Comparison of ENCODE assay signal across 12 cellular contexts in genomic region chr5:144333336-144333920, GRCh38.
A peak's percentile ranks its signal among the peaks of the same experiment; 100 is the strongest.
DNase-seq lines count a peak whose midpoint lies in the region; ATAC-seq, FAIRE-seq and TF ChIP-seq lines count a peak whose summit lies in the region.
"Had no signal": no experiment of that assay in that cellular context is flagged by ENCODE, and none has a peak within 500 bp of the region (broad histone marks: within the 10 kb centered on the region; RNA-seq: fewer than 3 reads in every experiment).

No MANE protein-coding gene starts in this region.

- no peak overlapping the region for H3K4me2 ChIP-seq in GM12878 (ENCODE audit: control insufficient read depth, insufficient read depth)

- TF ChIP-seq EP300 in GM12878 (IDR thresholded peaks at IDR 0.05; ENCODE audit: borderline replicate concordance in 1 of 2, control insufficient read depth in 1 of 2, low read depth in 2 of 2, low read length in 2 of 2) = no peak

- no peaks in the 10 kb centered on the region for H3K9me3 Mint-ChIP-seq in activated T-cell treated with anti-CD3 and anti-CD28 coated beads, Interleukin-2, amount 50 U/mL, for 4 hours
- no peaks in the 10 kb centered on the region for H3K9me3 Mint-ChIP-seq in endodermal cell
- H3K9me3 Mint-ChIP-seq: naive B cell had no signal

- FAIRE-seq in GM12878 (lab: Jason Lieb, UNC) = no peak

- H3K4me3 Mint-ChIP-seq in activated T-cell treated with anti-CD3 and anti-CD28 coated beads, Interleukin-2, amount 50 U/mL, for 4 hours = no peak overlapping the region
- no peak overlapping the region for H3K4me3 Mint-ChIP-seq in endodermal cell
- H3K4me3 Mint-ChIP-seq: B cell had no signal

- TF ChIP-seq POLR2A in GM12878 (IDR thresholded peaks at IDR 0.05; ENCODE audit: low read depth, low read length) (no peak), adrenal gland (IDR thresholded peaks at IDR 0.05) (no peak)

- SMC1A ChIA-PET in GM12878 (lab: Charles Lee; ENCODE audit: uncharacterized antibody, unreplicated experiment) = interaction anchor here (0.7 to 0.9 kb wide), 3 partner anchors 10 to 58 kb away, joined by 3 read pairs; no protein-coding TSS in a partner anchor

- CTCF ChIA-PET in GM12878 (lab: Yijun Ruan, JAX) = interaction anchor here (0.9 kb wide), 1 partner anchor 1677 kb away, joined by 3 read pairs; no protein-coding TSS in a partner anchor

- 67% methylated on average over 1 of the region's 1 CpG for WGBS in GM12878 (ENCODE audit: insufficient coverage, insufficient replicate concordance, low lambda C conversion rate, missing lambda C conversion rate)
- WGBS in endodermal cell (ENCODE audit: insufficient coverage in 1 of 2, insufficient read length in 1 of 2), 2 experiments = 91% methylated on average over 1 of the region's 1 CpG; no CpG with 5 or more reads in 1 of the 2 experiments
- WGBS in adrenal gland, 4 donors = 86 to 100% (median 96%) methylated on average over 1 of the region's 1 CpG

- H3K4me1 Mint-ChIP-seq in activated T-cell treated with anti-CD3 and anti-CD28 coated beads, Interleukin-2, amount 50 U/mL, for 4 hours (ENCODE audit: low read depth) = no peaks in the 10 kb centered on the region
- no peaks in the 10 kb centered on the region for H3K4me1 Mint-ChIP-seq in endodermal cell
- H3K4me1 Mint-ChIP-seq: B cell, naive B cell had no signal

- ATAC-seq in GM21515 (IDR thresholded peaks at IDR 0.05; ENCODE audit: unreplicated experiment) = peak; percentile 67
- ATAC-seq in HG03432 (IDR thresholded peaks at IDR 0.05; ENCODE audit: unreplicated experiment) = peak; percentile 76
- peak; percentile 64 for ATAC-seq in GM12878
- no peak for ATAC-seq in activated T-cell treated with anti-CD3 and anti-CD28 coated beads, Interleukin-2, amount 50 U/mL, for 4 hours

- peak; percentile 5 for DNase-seq in GM06990 (ENCODE audit: extremely low read depth, insufficient read length)
- peak; percentile 11 for DNase-seq in GM12878 (ENCODE audit: low read depth, low spot score)
- no peak for DNase-seq in activated T-cell treated with anti-CD3 and anti-CD28 coated beads, Interleukin-2, amount 50 U/mL, for 4 hours
- DNase-seq in posterior cingulate gyrus = no peak
- no peak for DNase-seq in endodermal cell
- no peak for DNase-seq in adrenal gland
- DNase-seq: naive B cell, stomach had no signal

- in situ Hi-C loops in GM12878 (cut with MboI) = no loop called here

- POLR2A ChIA-PET in GM12878 (lab: Charles Lee) = no interaction called here

- no TSS peak for BruUV-seq in GM12878 (replicated peaks; lab: Mats Ljungman, UMichigan)

- no peak overlapping the region; the same call in 1 of the 2 replicates for H3K27ac ChIP-seq in GM12878 (ENCODE audit: control insufficient read depth, insufficient read depth)
- H3K27ac ChIP-seq in endodermal cell (ENCODE audit: low read depth, low read length) = no peak overlapping the region
- no peak overlapping the region for H3K27ac ChIP-seq in adrenal gland
- H3K27ac ChIP-seq: stomach, VCaP had no signal

- H4K20me1 ChIP-seq in GM12878 (ENCODE audit: control insufficient read depth, insufficient read depth) = no peaks in the 10 kb centered on the region

- no peak overlapping the region for H3K27ac Mint-ChIP-seq in endodermal cell
- H3K27ac Mint-ChIP-seq: B cell had no signal

- RAD21 ChIA-PET in GM12878 (lab: Charles Lee; ENCODE audit: unreplicated experiment) = no interaction called here

- no peaks in the 10 kb centered on the region for H3K79me2 ChIP-seq in GM12878 (ENCODE audit: control insufficient read depth, insufficient read depth, low read length)

- no peaks in the 10 kb centered on the region for H3K27me3 ChIP-seq in GM06990 (replicated peaks; ENCODE audit: control insufficient read depth, insufficient read depth, low read length)
- H3K27me3 ChIP-seq in GM12878 (replicated peaks in 1 of 2; ENCODE audit: control insufficient read depth in 2 of 2, insufficient read depth in 2 of 2, low read length in 1 of 2) = no peaks in the 10 kb centered on the region
- H3K27me3 ChIP-seq in endodermal cell (ENCODE audit: control insufficient read depth, insufficient read depth, low read length, poor library complexity, severe bottlenecking) = no peaks in the 10 kb centered on the region
- H3K27me3 ChIP-seq in adrenal gland = no peaks in the 10 kb centered on the region
- H3K27me3 ChIP-seq: stomach had no signal

- TF ChIP-seq CTCF in GM06990 (IDR thresholded peaks at IDR 0.05; ENCODE audit: insufficient read depth, low read length, poor library complexity, severe bottlenecking) (no peak), GM12878 (IDR thresholded peaks at IDR 0.05 in 2 of 3, conservative IDR thresholded peaks at IDR 0.05 in 1 of 3; ENCODE audit: control insufficient read depth in 2 of 3, extremely low read depth in 1 of 3, insufficient read depth in 1 of 3, low read depth in 3 of 3, low read length in 3 of 3) (no peak), endodermal cell (conservative IDR thresholded peaks at IDR 0.05) (no peak), adrenal gland (IDR thresholded peaks at IDR 0.05) (no peak)

- H2AFZ ChIP-seq in GM12878 (ENCODE audit: control insufficient read depth, low read depth, low read length) = no peak overlapping the region; the same call in 1 of the 2 replicates

- no peak overlapping the region for H3K4me3 ChIP-seq in GM06990 (replicated peaks; ENCODE audit: low read depth, low read length)
- no peak overlapping the region for H3K4me3 ChIP-seq in GM12878
- no peak overlapping the region for H3K4me3 ChIP-seq in endodermal cell (ENCODE audit: low read length)
- H3K4me3 ChIP-seq in adrenal gland = no peak overlapping the region
- H3K4me3 ChIP-seq: stomach had no signal

- intact Hi-C loops in GM12878 (cut with micrococcal nuclease; ENCODE audit: unreplicated experiment) (no loop called here), posterior cingulate gyrus (cut with DNase I) (no loop called here), adrenal gland (cut with DNase I) (no loop called here)

- H3K27me3 Mint-ChIP-seq in activated T-cell treated with anti-CD3 and anti-CD28 coated beads, Interleukin-2, amount 50 U/mL, for 4 hours (ENCODE audit: low read depth) = peaks cover 4% of the 10 kb centered on the region
- no peaks in the 10 kb centered on the region for H3K27me3 Mint-ChIP-seq in endodermal cell (ENCODE audit: insufficient read depth)
- H3K27me3 Mint-ChIP-seq: B cell had no signal

- H3K9me3 ChIP-seq in GM12878 (replicated peaks; ENCODE audit: control insufficient read depth, insufficient read depth, low read length) (no peaks in the 10 kb centered on the region; the same call in 2 of the 3 replicates), endodermal cell (ENCODE audit: control insufficient read depth, low read length) (no peaks in the 10 kb centered on the region), adrenal gland (replicated peaks in 1 of 3) (no peaks in the 10 kb centered on the region)
- H3K9me3 ChIP-seq: stomach had no signal

- H3K36me3 ChIP-seq in GM06990 (ENCODE audit: control insufficient read depth, insufficient read depth, low read length) = no peaks in the 10 kb centered on the region
- no peaks in the 10 kb centered on the region for H3K36me3 ChIP-seq in GM12878 (ENCODE audit: control insufficient read depth in 2 of 2, insufficient read depth in 2 of 2, low read length in 1 of 2)
- H3K36me3 ChIP-seq in endodermal cell (ENCODE audit: control insufficient read depth, insufficient read depth, low read length) = no peaks in the 10 kb centered on the region
- no peaks in the 10 kb centered on the region for H3K36me3 ChIP-seq in adrenal gland (replicated peaks in 1 of 2)
- H3K36me3 ChIP-seq: stomach had no signal

- H3K36me3 Mint-ChIP-seq in activated T-cell treated with anti-CD3 and anti-CD28 coated beads, Interleukin-2, amount 50 U/mL, for 4 hours (ENCODE audit: insufficient read depth) = no peaks in the 10 kb centered on the region
- H3K36me3 Mint-ChIP-seq in endodermal cell (ENCODE audit: low read depth) = no peaks in the 10 kb centered on the region
- H3K36me3 Mint-ChIP-seq: naive B cell had no signal

- no peak for TF ChIP-seq RAD21 in GM12878 (IDR thresholded peaks at IDR 0.05; ENCODE audit: insufficient read depth, low read depth, low read length)

- peaks cover 4% of the 10 kb centered on the region for H3K4me1 ChIP-seq in GM12878 (ENCODE audit: control insufficient read depth, insufficient read depth, low read length)
- H3K4me1 ChIP-seq in endodermal cell (ENCODE audit: control insufficient read depth, insufficient read depth, low read length) = no peaks in the 10 kb centered on the region
- H3K4me1 ChIP-seq in adrenal gland (replicated peaks in 1 of 2) = no peaks in the 10 kb centered on the region
- H3K4me1 ChIP-seq: stomach had no signal

- H3K9ac ChIP-seq in GM12878 (ENCODE audit: control insufficient read depth, insufficient read depth, low read length) (no peak overlapping the region), endodermal cell (ENCODE audit: extremely low read depth, low read length, poor library complexity, severe bottlenecking) (no peak overlapping the region)

TF ChIP-seq in GM12878, 131 proteins besides CTCF, POLR2A, EP300 and RAD21 (continues in another document):
- TF ChIP-seq JUNB (IDR thresholded peaks at IDR 0.05) = peak; percentile 56; the same call in 1 of the 2 replicates
- TF ChIP-seq POLR2AphosphoS5 (IDR thresholded peaks at IDR 0.05; ENCODE audit: low read length) = no peak
- TF ChIP-seq ZBED1 (IDR thresholded peaks at IDR 0.05; ENCODE audit: borderline replicate concordance) = peak; percentile 57; the same call in 1 of the 2 replicates
- TF ChIP-seq ZNF622 (IDR thresholded peaks at IDR 0.05) = no peak
- peak; percentile 46; the same call in 1 of the 2 replicates for TF ChIP-seq FOXM1 (IDR thresholded peaks at IDR 0.05; ENCODE audit: low read depth, low read length)
- peak; percentile 67; the same call in 1 of the 2 replicates for TF ChIP-seq TCF3 (IDR thresholded peaks at IDR 0.05; ENCODE audit: borderline replicate concordance, insufficient read depth, low read depth, low read length)

Comparison
In these comparisons a context has a peak if more than half of its experiments do, and no peak if none do; other contexts are left out.
1. DNase-seq: peak in GM06990 (single experiment) and GM12878 (single experiment); none in activated T-cell treated with anti-CD3 and anti-CD28 coated beads, Interleukin-2, amount 50 U/mL, for 4 hours (single experiment), posterior cingulate gyrus (0 of 10), endodermal cell (single experiment) and adrenal gland (0 of 7).
2. ATAC-seq: peak in GM21515 (single experiment), HG03432 (single experiment) and GM12878 (single experiment); none in activated T-cell treated with anti-CD3 and anti-CD28 coated beads, Interleukin-2, amount 50 U/mL, for 4 hours (0 of 2).